In the genomic region with DNA sequence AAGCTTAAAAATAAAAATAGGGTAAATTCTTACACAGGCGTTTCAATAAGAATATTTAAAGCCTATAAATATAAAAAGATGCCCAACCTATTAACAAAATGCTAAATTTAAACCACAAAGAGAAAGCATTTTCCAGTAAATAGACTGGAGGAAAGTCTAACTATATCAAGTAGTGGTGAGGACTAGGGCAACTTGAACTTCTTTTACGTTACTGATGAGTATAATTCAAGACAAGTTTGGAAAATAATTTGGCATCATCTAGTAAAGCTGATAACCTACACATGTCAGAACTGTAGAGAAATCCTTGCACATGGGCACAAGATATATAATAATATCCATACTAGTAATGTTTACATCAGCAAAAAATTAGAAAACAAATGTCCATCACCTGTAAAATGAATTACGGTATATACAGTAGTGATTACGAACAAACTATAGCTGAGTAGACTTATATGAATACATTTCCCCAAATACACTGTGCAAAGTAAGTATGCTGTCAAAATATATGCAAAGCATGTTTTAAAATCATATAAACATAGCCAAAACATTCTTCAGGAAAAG, we compare ENCODE assay signal across 8 cellular contexts.
"Had no signal": no experiment of that assay in that cellular context is flagged by ENCODE, and none has a peak within 500 bp of the region (broad histone marks: within the 10 kb centered on the region; RNA-seq: fewer than 3 reads in every experiment).

No MANE protein-coding gene starts in this region.

- DNase-seq: GOT3, H7, Karpas-422, KBM-7 had no signal

- H3K4me3 ChIP-seq: HAP-1 had no signal

- FAIRE-seq: HTR-8/SVneo had no signal

- H3K27ac ChIP-seq: KMS-11 had no signal

- H3K36me3 ChIP-seq: HAP-1 had no signal

- H3K4me1 ChIP-seq: HAP-1 had no signal

- H3K9ac ChIP-seq: KMS-11 had no signal

- ATAC-seq: HCT116 had no signal

- H3K4me2 ChIP-seq: KMS-11 had no signal
